Comparison of ENCODE assay signal across 16 cellular contexts in genomic region chr7:106957766-106958165, GRCh38.
DNase-seq lines count a peak whose midpoint lies in the region; ATAC-seq and TF ChIP-seq lines count a peak whose summit lies in the region.
"Had no signal": no experiment of that assay in that cellular context is flagged by ENCODE, and none has a peak within 500 bp of the region (broad histone marks: within the 10 kb centered on the region; RNA-seq: fewer than 3 reads in every experiment).

No MANE protein-coding gene starts in this region.

- peak overlapping the region; percentile 63 to 94 (median 87) for H3K27ac Mint-ChIP-seq in CD14-positive monocyte
- H3K27ac Mint-ChIP-seq: activated T-cell treated with anti-CD3 and anti-CD28 coated beads, Interleukin-2, amount 50 U/mL, for 72 hours had no signal

- intact Hi-C loops in CD14-positive monocyte (cut with micrococcal nuclease) (no loop called here), left cardiac atrium (cut with DNase I) (no loop called here), thyroid gland (cut with DNase I) (no loop called here)

- H3K4me1 Mint-ChIP-seq in CD14-positive monocyte, result peaks cover 19% of the 10 kb centered on the region

- H3K4me3 Mint-ChIP-seq in CD14-positive monocyte, result no peak overlapping the region
- H3K4me3 Mint-ChIP-seq: activated T-cell treated with anti-CD3 and anti-CD28 coated beads, Interleukin-2, amount 50 U/mL, for 72 hours had no signal

- no peaks in the 10 kb centered on the region for H3K36me3 ChIP-seq in thyroid gland
- H3K36me3 ChIP-seq: ascending aorta, vagina had no signal

- no peak overlapping the region for H3K27ac ChIP-seq in thyroid gland
- H3K27ac ChIP-seq: ascending aorta, dorsolateral prefrontal cortex, vagina had no signal

- peaks cover 0 to 3% (median 0%) of the 10 kb centered on the region in 7 donors for H3K9me3 Mint-ChIP-seq in CD14-positive monocyte
- H3K9me3 Mint-ChIP-seq: activated T-cell treated with anti-CD3 and anti-CD28 coated beads, Interleukin-2, amount 50 U/mL, for 72 hours had no signal

- in situ Hi-C loops in SK-MEL-5 (cut with HindIII; ENCODE audit: low pct_unique_long_range_greater_than_20kb, low sequenced_read_pairs), result no loop called here

- DNase-seq in CD14-positive monocyte (ENCODE audit: low spot score) (peak; percentile 69), Kasumi-1 (lab: John Stamatoyannopoulos, UW) (peak; percentile 47 to 57), SK-MEL-5 (ENCODE audit: low read depth, low spot score) (peak; percentile 39), left cardiac atrium (no peak), GM19240 (ENCODE audit: insufficient read length, low spot score) (no peak), NCI-H1417 treated with DMSO at 0.1 percent for 48 hours (lab: John Stamatoyannopoulos, UW) (no peak), thyroid gland (no peak)
- DNase-seq: activated CD4-positive, alpha-beta T cell treated with anti-CD3 and anti-CD28 coated beads, Interleukin-2, amount 50 U/mL, for 1 hour; activated T-cell treated with anti-CD3 and anti-CD28 coated beads, Interleukin-2, amount 50 U/mL, for 72 hours; dorsolateral prefrontal cortex; NCI-H2107; stimulated activated CD4-positive, alpha-beta T cell treated with anti-CD3 and anti-CD28 coated beads, Interleukin-2, amount 100 ng/mL, for 24 hours; T-helper 2 cell had no signal

- no peaks in the 10 kb centered on the region for H3K4me1 ChIP-seq in thyroid gland
- H3K4me1 ChIP-seq: ascending aorta, vagina had no signal

- no peak for TF ChIP-seq POLR2A in thyroid gland (IDR thresholded peaks at IDR 0.05)

- WGBS in thyroid gland, 2 donors, result 79 to 98% methylated on average over 2 of the region's 2 CpGs

- no peak for TF ChIP-seq CTCF in CD14-positive monocyte (IDR thresholded peaks at IDR 0.05)
- no peak for TF ChIP-seq CTCF in thyroid gland (IDR thresholded peaks at IDR 0.05)

- H3K9me3 ChIP-seq in thyroid gland, result no peaks in the 10 kb centered on the region
- H3K9me3 ChIP-seq: vagina had no signal

- H3K27me3 ChIP-seq in thyroid gland, result no peaks in the 10 kb centered on the region
- H3K27me3 ChIP-seq: ascending aorta, dorsolateral prefrontal cortex, vagina had no signal

- H3K27me3 Mint-ChIP-seq in CD14-positive monocyte (ENCODE audit: low read depth in 3 of 3), result peaks cover 0 to 3% (median 0%) of the 10 kb centered on the region in 3 donors

- peak; percentile 57 to 77 for ATAC-seq in left cardiac atrium
- no peak for ATAC-seq in HG02870 (IDR thresholded peaks at IDR 0.05; ENCODE audit: unreplicated experiment)
- ATAC-seq: activated T-cell treated with anti-CD3 and anti-CD28 coated beads, Interleukin-2, amount 50 U/mL, for 72 hours had no signal

- peaks cover 0 to 2% of the 10 kb centered on the region in 2 donors for H3K36me3 Mint-ChIP-seq in CD14-positive monocyte

- H3K4me3 ChIP-seq in thyroid gland (replicated peaks in 1 of 3), result no peak overlapping the region
- H3K4me3 ChIP-seq: ascending aorta, dorsolateral prefrontal cortex, vagina had no signal

Comparison
In these comparisons a context has a peak if more than half of its experiments do, and no peak if none do; other contexts are left out.
1. DNase-seq: peak in CD14-positive monocyte (single experiment), Kasumi-1 (2 of 2) and SK-MEL-5 (single experiment); none in left cardiac atrium (single experiment), GM19240 (single experiment), NCI-H1417 treated with DMSO at 0.1 percent for 48 hours (single experiment) and thyroid gland (0 of 2).